In the genomic region with DNA sequence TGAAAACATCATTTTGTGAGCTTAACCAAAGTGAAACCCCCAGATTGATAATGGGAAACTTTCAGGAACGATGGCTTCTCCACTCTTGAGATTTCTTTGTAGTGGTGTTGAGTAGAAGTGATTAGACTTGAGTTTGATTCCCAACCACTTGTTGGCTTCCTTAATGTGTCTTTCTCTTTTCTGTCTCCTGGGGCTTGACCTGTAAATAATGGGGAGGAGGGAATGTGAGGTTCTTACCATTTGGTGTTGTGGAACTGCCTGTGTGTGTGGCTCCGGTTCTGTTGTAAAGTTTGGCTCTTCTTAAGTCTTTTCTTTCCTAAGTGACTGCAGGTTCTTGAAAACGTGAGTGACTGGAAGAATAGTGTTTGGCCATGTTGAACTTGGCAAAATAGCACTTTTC, we compare ENCODE assay signal across 8 cellular contexts. TPM values are rescaled to one million over a fixed set of nuclear protein-coding genes. Genes with fewer than 3 reads are reported as not detected.
DNase-seq lines count a peak whose midpoint lies in the region; ATAC-seq and TF ChIP-seq lines count a peak whose summit lies in the region.

No MANE protein-coding gene starts in this region.

- H3K9me3 Mint-ChIP-seq in T-helper 2 cell treated with Interferon-gamma antibody and Interleukin-4, amounts not matched to agents 5 μg/mL and 100 μg/mL, for 36 hours: no peaks in the 10 kb centered on the region
- no peaks in the 10 kb centered on the region for H3K9me3 Mint-ChIP-seq in activated T-helper 1 cell treated with anti-CD3 and anti-CD28 coated beads, Interleukin-12 subunit alpha, Interleukin-12 subunit beta, Interleukin-2, Interleukin-4 antibody, amounts not matched to agents 30 ng/mL and 10 ng/mL and 1 ng/mL, durations not matched to agents 14 hours and 24 hours and 36 hours

- H3K4me1 ChIP-seq in iPS-20b (ENCODE audit: insufficient read depth, low read length): peaks cover 4% of the 10 kb centered on the region; the same call in 1 of the 2 replicates
- H3K4me1 ChIP-seq in stomach: peaks cover 33 to 82% (median 58%) of the 10 kb centered on the region in 4 donors

- DNase-seq in T-helper 2 cell treated with Interferon-gamma antibody and Interleukin-4, amounts not matched to agents 5 μg/mL and 100 μg/mL, for 36 hours (ENCODE audit: low spot score): no peak
- no peak for DNase-seq in T-helper 2 cell
- no peak for DNase-seq in activated T-helper 1 cell treated with anti-CD3 and anti-CD28 coated beads, Interleukin-12 subunit alpha, Interleukin-12 subunit beta, Interleukin-2, Interleukin-4 antibody, amounts not matched to agents 30 ng/mL and 10 ng/mL and 1 ng/mL, durations not matched to agents 14 hours and 24 hours and 36 hours (ENCODE audit: low spot score)
- no peak for DNase-seq in stomach
- DNase-seq in NCI-H510A (lab: John Stamatoyannopoulos, UW): no peak
- DNase-seq in 8988T: no peak

- no peak for TF ChIP-seq POLR2A in stomach (IDR thresholded peaks at IDR 0.05)

- no peaks in the 10 kb centered on the region for H3K27me3 ChIP-seq in iPS-20b (ENCODE audit: insufficient read depth, low read length)
- H3K27me3 ChIP-seq in stomach: no peaks in the 10 kb centered on the region

- no peak overlapping the region for H3K27ac ChIP-seq in iPS-20b (ENCODE audit: low read length)
- H3K27ac ChIP-seq in stomach: peak overlapping the region in 4 of 5 donors; percentile 45 to 99 (median 78)

- peak overlapping the region; percentile 87 for H3K27ac Mint-ChIP-seq in T-helper 2 cell treated with Interferon-gamma antibody and Interleukin-4, amounts not matched to agents 5 μg/mL and 100 μg/mL, for 36 hours
- peak overlapping the region; percentile 75 for H3K27ac Mint-ChIP-seq in activated T-helper 1 cell treated with anti-CD3 and anti-CD28 coated beads, Interleukin-12 subunit alpha, Interleukin-12 subunit beta, Interleukin-2, Interleukin-4 antibody, amounts not matched to agents 30 ng/mL and 10 ng/mL and 1 ng/mL, durations not matched to agents 14 hours and 24 hours and 36 hours

- H3K9ac ChIP-seq in iPS-20b (ENCODE audit: low read depth, low read length): peak overlapping the region; percentile 84; the same call in 1 of the 2 replicates

- peaks cover 55% of the 10 kb centered on the region for H3K36me3 Mint-ChIP-seq in T-helper 2 cell treated with Interferon-gamma antibody and Interleukin-4, amounts not matched to agents 5 μg/mL and 100 μg/mL, for 36 hours (ENCODE audit: low read depth)
- peaks cover 51% of the 10 kb centered on the region for H3K36me3 Mint-ChIP-seq in activated T-helper 1 cell treated with anti-CD3 and anti-CD28 coated beads, Interleukin-12 subunit alpha, Interleukin-12 subunit beta, Interleukin-2, Interleukin-4 antibody, amounts not matched to agents 30 ng/mL and 10 ng/mL and 1 ng/mL, durations not matched to agents 14 hours and 24 hours and 36 hours (ENCODE audit: low read depth)

- H3K36me3 ChIP-seq in iPS-20b (ENCODE audit: insufficient read depth, low read depth, low read length) (peaks cover 57% of the 10 kb centered on the region), stomach (peaks cover 4 to 58% (median 52%) of the 10 kb centered on the region in 4 donors)

- no peaks in the 10 kb centered on the region for H3K27me3 Mint-ChIP-seq in T-helper 2 cell treated with Interferon-gamma antibody and Interleukin-4, amounts not matched to agents 5 μg/mL and 100 μg/mL, for 36 hours (ENCODE audit: low read depth)
- no peaks in the 10 kb centered on the region for H3K27me3 Mint-ChIP-seq in activated T-helper 1 cell treated with anti-CD3 and anti-CD28 coated beads, Interleukin-12 subunit alpha, Interleukin-12 subunit beta, Interleukin-2, Interleukin-4 antibody, amounts not matched to agents 30 ng/mL and 10 ng/mL and 1 ng/mL, durations not matched to agents 14 hours and 24 hours and 36 hours (ENCODE audit: insufficient read depth)

- 7 to 14% (median 12%) methylated on average over 3 of the region's 3 CpGs for WGBS in stomach, 5 donors

- peaks cover 44% of the 10 kb centered on the region for H3K4me1 Mint-ChIP-seq in T-helper 2 cell treated with Interferon-gamma antibody and Interleukin-4, amounts not matched to agents 5 μg/mL and 100 μg/mL, for 36 hours (ENCODE audit: low read depth)
- peaks cover 54% of the 10 kb centered on the region for H3K4me1 Mint-ChIP-seq in activated T-helper 1 cell treated with anti-CD3 and anti-CD28 coated beads, Interleukin-12 subunit alpha, Interleukin-12 subunit beta, Interleukin-2, Interleukin-4 antibody, amounts not matched to agents 30 ng/mL and 10 ng/mL and 1 ng/mL, durations not matched to agents 14 hours and 24 hours and 36 hours (ENCODE audit: low read depth)

- no peak for TF ChIP-seq EP300 in stomach (IDR thresholded peaks at IDR 0.05)

- no peak for TF ChIP-seq CTCF in stomach (IDR thresholded peaks at IDR 0.05)

- no peak for ATAC-seq in HG03135 (IDR thresholded peaks at IDR 0.05; ENCODE audit: unreplicated experiment)

- no peaks in the 10 kb centered on the region for H3K9me3 ChIP-seq in iPS-20b (ENCODE audit: insufficient read depth, low read depth, low read length)
- no peaks in the 10 kb centered on the region for H3K9me3 ChIP-seq in stomach

- intact Hi-C loops in activated T-helper 1 cell treated with anti-CD3 and anti-CD28 coated beads, Interleukin-12 subunit alpha, Interleukin-12 subunit beta, Interleukin-2, Interleukin-4 antibody, amounts not matched to agents 30 ng/mL and 10 ng/mL and 1 ng/mL, durations not matched to agents 14 hours and 24 hours and 36 hours (cut with micrococcal nuclease): no loop called here
- intact Hi-C loops in stomach (cut with DNase I; ENCODE audit: low total_unique reads): no loop called here

- H3K4me3 ChIP-seq in iPS-20b (ENCODE audit: low read length) (peak overlapping the region; percentile 87), stomach (peak overlapping the region; percentile 9 to 80 (median 67))

- peak overlapping the region; percentile 93 for H3K4me3 Mint-ChIP-seq in T-helper 2 cell treated with Interferon-gamma antibody and Interleukin-4, amounts not matched to agents 5 μg/mL and 100 μg/mL, for 36 hours
- peak overlapping the region; percentile 94 for H3K4me3 Mint-ChIP-seq in activated T-helper 1 cell treated with anti-CD3 and anti-CD28 coated beads, Interleukin-12 subunit alpha, Interleukin-12 subunit beta, Interleukin-2, Interleukin-4 antibody, amounts not matched to agents 30 ng/mL and 10 ng/mL and 1 ng/mL, durations not matched to agents 14 hours and 24 hours and 36 hours

RNA-seq across cellular contexts. Expression of a gene that starts 2.7 kb away (rescaled TPM):
- total RNA-seq in activated T-helper 1 cell treated with anti-CD3 and anti-CD28 coated beads, Interleukin-12 subunit alpha, Interleukin-12 subunit beta, Interleukin-2, Interleukin-4 antibody, amounts not matched to agents 30 ng/mL and 10 ng/mL and 1 ng/mL, durations not matched to agents 14 hours and 24 hours and 36 hours: 289 TPM in 2 replicates
- 100 to 1,000 TPM in 2 of 5 donors, 10 to 100 TPM in 3; 40.3 to 160 (median 65.2) TPM for total RNA-seq in stomach
- 10 to 100 TPM; 46.2 to 92.0 (median 72.0) TPM for polyA plus RNA-seq in stomach
